In genomic region chr11:73401217-73401923, GRCh38 we compare ENCODE assay signal across 20 cellular contexts. TPM values are rescaled to one million over a fixed set of nuclear protein-coding genes. Genes with fewer than 3 reads are reported as not detected.
DNase-seq lines count a peak whose midpoint lies in the region; ATAC-seq and TF ChIP-seq lines count a peak whose summit lies in the region.
"Had no signal": no experiment of that assay in that cellular context is flagged by ENCODE, and none has a peak within 500 bp of the region (broad histone marks: within the 10 kb centered on the region; RNA-seq: fewer than 3 reads in every experiment).

No MANE protein-coding gene starts in this region.

- H3K27me3 Mint-ChIP-seq in CD14-positive monocyte (ENCODE audit: low read depth in 3 of 3): no peaks in the 10 kb centered on the region
- no peaks in the 10 kb centered on the region for H3K27me3 Mint-ChIP-seq in effector memory CD8-positive, alpha-beta T cell
- peaks cover 7% of the 10 kb centered on the region for H3K27me3 Mint-ChIP-seq in neural progenitor cell (ENCODE audit: insufficient read depth, low read depth)

- TF ChIP-seq CTCF in CD14-positive monocyte (IDR thresholded peaks at IDR 0.05) (no peak), neural progenitor cell (IDR thresholded peaks at IDR 0.05) (no peak)

- no peaks in the 10 kb centered on the region for H3K79me2 ChIP-seq in neural progenitor cell (ENCODE audit: low read depth)

- H3K9me3 ChIP-seq in neural progenitor cell (ENCODE audit: low read depth): no peaks in the 10 kb centered on the region
- H3K9me3 ChIP-seq: gastrocnemius medialis, HAP-1 had no signal

- no peak for DNase-seq in CD14-positive monocyte (ENCODE audit: low spot score)
- peak; percentile 28 for DNase-seq in H7
- DNase-seq in effector memory CD8-positive, alpha-beta T cell: no peak
- no peak for DNase-seq in neural progenitor cell (ENCODE audit: low spot score)
- DNase-seq in G401 (ENCODE audit: low spot score): no peak
- no peak for DNase-seq in activated effector memory CD4-positive, alpha-beta T cell treated with Interleukin-2 at 50 U/mL for 16 hours
- DNase-seq: activated CD4-positive, CD25-positive, alpha-beta regulatory T cell; activated CD8-positive, alpha-beta memory T cell treated with anti-CD3 and anti-CD28 coated beads for 24 hours; DND-41; gastrocnemius medialis; left cardiac atrium; NCI-H1694; NCI-H226; stimulated activated CD4-positive, alpha-beta T cell treated with anti-CD3 and anti-CD28 coated beads, Interleukin-4, amount 100 ng/mL, for 1 hour had no signal

- H3K36me3 Mint-ChIP-seq in CD14-positive monocyte: peaks cover 59 to 74% of the 10 kb centered on the region in 2 donors
- peaks cover 61% of the 10 kb centered on the region for H3K36me3 Mint-ChIP-seq in effector memory CD8-positive, alpha-beta T cell (ENCODE audit: insufficient read depth)
- H3K36me3 Mint-ChIP-seq in neural progenitor cell: peaks cover 7% of the 10 kb centered on the region
- H3K36me3 Mint-ChIP-seq: mesothelial cell of epicardium had no signal

- peaks cover 23% of the 10 kb centered on the region for H3K4me1 Mint-ChIP-seq in CD14-positive monocyte
- peaks cover 0 to 5% of the 10 kb centered on the region in 2 donors for H3K4me1 Mint-ChIP-seq in effector memory CD8-positive, alpha-beta T cell (ENCODE audit: low read depth in 2 of 2)
- peaks cover 8% of the 10 kb centered on the region for H3K4me1 Mint-ChIP-seq in neural progenitor cell

- H4K20me1 ChIP-seq in neural progenitor cell (ENCODE audit: low read depth): peaks cover 17% of the 10 kb centered on the region

- H3K4me3 ChIP-seq in H7 (ENCODE audit: insufficient read depth, low read depth, low read length) (no peak overlapping the region), neural progenitor cell (no peak overlapping the region)
- H3K4me3 ChIP-seq: gastrocnemius medialis, HAP-1, smooth muscle cell had no signal

- H2AFZ ChIP-seq in neural progenitor cell (replicated peaks): no peak overlapping the region

- H3K9ac ChIP-seq in neural progenitor cell: no peak overlapping the region

- in situ Hi-C loops in G401 (cut with HindIII; ENCODE audit: low sequenced_read_pairs): no loop called here

- intact Hi-C loops in CD14-positive monocyte (cut with micrococcal nuclease): loop anchor here in 1 of 2 donors (2.0 kb wide), 1 partner anchor 259 kb away; no protein-coding TSS in a partner anchor

- H3K27me3 ChIP-seq in H7 (ENCODE audit: control insufficient read depth, insufficient read depth, low read length) (no peaks in the 10 kb centered on the region), neural progenitor cell (no peaks in the 10 kb centered on the region)
- H3K27me3 ChIP-seq: gastrocnemius medialis had no signal

- H3K4me3 Mint-ChIP-seq in CD14-positive monocyte: no peak overlapping the region
- H3K4me3 Mint-ChIP-seq in effector memory CD8-positive, alpha-beta T cell: no peak overlapping the region
- H3K4me3 Mint-ChIP-seq in neural progenitor cell: no peak overlapping the region
- H3K4me3 Mint-ChIP-seq: mesothelial cell of epicardium; T-helper 2 cell treated with Interferon-gamma antibody and Interleukin-4, amounts not matched to agents 5 μg/mL and 100 μg/mL, for 36 hours had no signal

- H3K36me3 ChIP-seq in H7 (replicated peaks; ENCODE audit: control insufficient read depth, insufficient read depth, low read length) (no peaks in the 10 kb centered on the region; the same call in 1 of the 2 replicates), neural progenitor cell (no peaks in the 10 kb centered on the region)
- H3K36me3 ChIP-seq: gastrocnemius medialis had no signal

- no peak overlapping the region for H3K4me2 ChIP-seq in neural progenitor cell
- H3K4me2 ChIP-seq: smooth muscle cell had no signal

- H3K27ac ChIP-seq in neural progenitor cell: no peak overlapping the region

- no peak for ATAC-seq in effector memory CD8-positive, alpha-beta T cell (replicated peaks)
- ATAC-seq in GM18511 (IDR thresholded peaks at IDR 0.05; ENCODE audit: unreplicated experiment): no peak
- ATAC-seq: gastrocnemius medialis, left cardiac atrium, Panc1 had no signal

- H3K27ac Mint-ChIP-seq in CD14-positive monocyte: peak overlapping the region in 5 of 7 donors; percentile 6 to 63 (median 30)
- peak overlapping the region; percentile 33 to 92 for H3K27ac Mint-ChIP-seq in effector memory CD8-positive, alpha-beta T cell
- H3K27ac Mint-ChIP-seq in neural progenitor cell: peak overlapping the region; percentile 14
- H3K27ac Mint-ChIP-seq: mesothelial cell of epicardium; T-helper 2 cell treated with Interferon-gamma antibody and Interleukin-4, amounts not matched to agents 5 μg/mL and 100 μg/mL, for 36 hours had no signal

- no peaks in the 10 kb centered on the region for H3K9me3 Mint-ChIP-seq in CD14-positive monocyte
- H3K9me3 Mint-ChIP-seq in effector memory CD8-positive, alpha-beta T cell: no peaks in the 10 kb centered on the region
- H3K9me3 Mint-ChIP-seq in neural progenitor cell: no peaks in the 10 kb centered on the region
- H3K9me3 Mint-ChIP-seq: mesothelial cell of epicardium; T-helper 2 cell treated with Interferon-gamma antibody and Interleukin-4, amounts not matched to agents 5 μg/mL and 100 μg/mL, for 36 hours had no signal

- peaks cover 15% of the 10 kb centered on the region for H3K4me1 ChIP-seq in neural progenitor cell
- H3K4me1 ChIP-seq: HAP-1 had no signal

- H3F3A ChIP-seq in neural progenitor cell (ENCODE audit: low read depth): peaks cover 19% of the 10 kb centered on the region

RNA-seq across cellular contexts. Expression of gene RELT, which starts 25.2 kb away (rescaled TPM):
- 10 to 100 TPM; 16.4 to 27.3 TPM for polyA plus RNA-seq in CD14-positive monocyte
- total RNA-seq in H7 (2014; rRNA removed; shearing (Covaris generic)): 6.4 and 8.3 TPM in 2 replicates
- 5.4 and 15.0 TPM in 2 replicates for total RNA-seq in neural progenitor cell (ENCODE audit: low replicate concordance)
- 6.2 and 6.7 TPM in 2 replicates for total RNA-seq in G401 (2014; rRNA removed; shearing (Covaris generic))
